1 cellular context compared by ENCODE assay signal in genomic region chr16:48124266-48124665, GRCh38.
TF ChIP-seq lines count a peak whose summit lies in the region.

No MANE protein-coding gene starts in this region.

TF ChIP-seq in SK-N-SH treated with all-trans-retinoic acid at 6 μM for 48 hours, 23 proteins besides CTCF, POLR2A, EP300 and RAD21 (continued from another document):
- TF ChIP-seq CSRNP3 (CRISPR knock-in tag; IDR thresholded peaks at IDR 0.05): no peak
- TF ChIP-seq CSDC2 (CRISPR knock-in tag; IDR thresholded peaks at IDR 0.05): no peak
- TF ChIP-seq ZNF565 (CRISPR knock-in tag; conservative IDR thresholded peaks at IDR 0.05; ENCODE audit: low read depth): no peak
